Comparison of ENCODE assay signal across 9 cellular contexts in the genomic region with DNA sequence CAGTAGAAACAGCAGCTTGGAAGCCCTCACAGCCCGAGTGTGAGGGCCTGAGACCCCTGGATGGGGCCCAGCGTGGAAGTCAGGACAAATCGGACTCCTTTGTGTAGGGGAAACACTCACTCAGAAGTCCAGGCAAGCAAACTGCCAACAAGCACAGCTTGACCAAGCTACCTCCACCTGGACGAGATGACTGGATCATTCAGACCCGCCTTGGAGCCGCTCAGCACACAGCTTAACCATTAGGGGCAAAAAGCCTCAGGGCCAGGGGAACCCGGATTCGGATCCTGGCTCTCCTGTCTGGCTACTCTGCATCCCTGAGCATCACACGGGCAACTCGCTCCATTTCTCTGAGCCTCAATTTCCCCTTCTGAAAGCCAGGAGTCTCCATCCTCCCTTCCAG.
"Had no signal": no experiment of that assay in that cellular context is flagged by ENCODE, and none has a peak within 500 bp of the region (broad histone marks: within the 10 kb centered on the region; RNA-seq: fewer than 3 reads in every experiment).

No MANE protein-coding gene starts in this region.

- H2AFZ ChIP-seq: GM23248, GM23338 had no signal

- DNase-seq: GM23248, GOT3, H7, H9, HCEC 1CT, HFFc6 had no signal

- H3K4me3 ChIP-seq: GM23248, GM23338, HAP-1 had no signal

- H3K9ac ChIP-seq: GM23248 had no signal

- ATAC-seq: GM23338, HCT116 had no signal

- H3K4me2 ChIP-seq: GM23338 had no signal

- H3K27ac ChIP-seq: GM23248 had no signal

- H3K4me1 ChIP-seq: HAP-1 had no signal

- H3K36me3 ChIP-seq: HAP-1 had no signal

- H3K9me3 ChIP-seq: HAP-1 had no signal
